ENCODE assay signal across 8 cellular contexts in the genomic region with DNA sequence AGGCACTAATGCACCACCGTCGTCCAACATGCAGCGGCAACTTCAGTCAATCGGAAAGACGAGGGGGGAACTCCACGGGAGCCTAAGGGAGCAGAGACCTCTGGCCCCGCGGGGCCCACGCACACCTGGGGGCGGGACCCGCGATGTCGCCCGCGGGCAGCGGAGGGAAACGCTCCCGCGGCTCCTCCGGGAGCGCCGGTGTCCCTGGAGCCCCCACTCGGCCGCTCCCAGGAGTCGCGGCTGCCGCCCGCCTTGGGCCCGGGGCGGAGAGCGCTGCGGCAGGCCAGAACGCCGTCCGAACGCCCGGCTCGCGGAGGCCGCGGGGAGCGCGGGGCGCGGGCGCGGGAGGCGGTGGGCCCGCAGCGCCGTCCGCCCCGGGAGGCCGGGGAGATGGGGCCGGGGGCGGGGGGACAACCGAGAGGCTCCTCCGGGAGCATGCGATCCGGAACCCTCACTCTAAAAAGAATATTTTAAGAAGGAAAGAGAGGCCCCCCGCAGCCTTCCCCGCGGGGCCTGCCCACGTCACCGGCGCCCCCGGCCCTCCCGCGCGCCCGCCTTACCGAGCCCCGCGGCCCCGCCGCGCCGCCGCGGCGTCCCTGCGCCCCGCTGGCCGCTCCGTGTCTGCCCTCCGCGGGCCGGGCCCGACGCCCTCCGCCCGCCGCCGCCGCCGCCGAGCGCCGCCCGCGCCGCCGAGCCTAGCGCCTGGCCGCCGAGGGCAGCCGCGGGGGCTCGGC.
A peak's percentile ranks its signal among the peaks of the same experiment; 100 is the strongest.
DNase-seq lines count a peak whose midpoint lies in the region; ATAC-seq and TF ChIP-seq lines count a peak whose summit lies in the region.

No MANE protein-coding gene starts in this region.

- ATAC-seq in GM21528 (IDR thresholded peaks at IDR 0.05; ENCODE audit: low FRiP score, unreplicated experiment) = peak; percentile 31
- ATAC-seq in left lung = peak; percentile 12

- peak overlapping the region; percentile 46 to 85 (median 82); a peak in 21 of 22 replicates for H3K27ac ChIP-seq in BLaER1 treated with 17β-estradiol and CSF1 and Interleukin-3, amounts not matched to agents 10 nM and 100 nM
- H3K27ac ChIP-seq in left lung (no peak overlapping the region), stomach (peak overlapping the region in 4 of 5 donors; percentile 47 to 83 (median 82))

- H3K4me2 ChIP-seq in BLaER1 treated with 17β-estradiol and CSF1 and Interleukin-3, amounts not matched to agents 10 nM and 100 nM = peak overlapping the region; percentile 52 to 77 (median 67)

- 0 to 2% (median 1%) methylated on average over 39 to 108 of the region's 109 CpGs for WGBS in stomach, 5 donors

- intact Hi-C loops in left lung (cut with DNase I) = no loop called here
- intact Hi-C loops in stomach (cut with DNase I; ENCODE audit: low total_unique reads) = loop anchor here (10.0 kb wide), 1 partner anchor 46 kb away; no protein-coding TSS in a partner anchor

- H3K9me3 ChIP-seq in BLaER1 treated with 17β-estradiol and CSF1 and Interleukin-3, amounts not matched to agents 10 nM and 100 nM (replicated peaks in 1 of 11) = peaks cover 0 to 5% (median 0%) of the 10 kb centered on the region in 11 experiments; a peak in 3 of 22 replicates
- no peaks in the 10 kb centered on the region for H3K9me3 ChIP-seq in NT2/D1 (ENCODE audit: insufficient read depth, low read length)
- H3K9me3 ChIP-seq in left lung = no peaks in the 10 kb centered on the region
- no peaks in the 10 kb centered on the region for H3K9me3 ChIP-seq in stomach

- peak overlapping the region; percentile 69 to 86 (median 82) for H3K9ac ChIP-seq in BLaER1 treated with 17β-estradiol and CSF1 and Interleukin-3, amounts not matched to agents 10 nM and 100 nM
- peak overlapping the region; percentile 87 for H3K9ac ChIP-seq in NT2/D1 (ENCODE audit: insufficient read length, low read depth)

- peaks cover 19 to 57% (median 47%) of the 10 kb centered on the region in 10 experiments for H3K4me1 ChIP-seq in BLaER1 treated with 17β-estradiol and CSF1 and Interleukin-3, amounts not matched to agents 10 nM and 100 nM
- H3K4me1 ChIP-seq in NT2/D1 (ENCODE audit: insufficient read depth, insufficient read length) (no peaks in the 10 kb centered on the region), left lung (peaks cover 9 to 37% of the 10 kb centered on the region in 2 donors), stomach (peaks cover 18 to 68% (median 42%) of the 10 kb centered on the region in 4 donors)

- no peak for DNase-seq in NT2/D1 (ENCODE audit: low read depth, low spot score)
- peak; percentile 7 for DNase-seq in central memory CD4-positive, alpha-beta T cell
- DNase-seq in left lung = peak in 1 of 2 donors; percentile 82
- no peak for DNase-seq in stomach
- DNase-seq in occipital lobe (lab: John Stamatoyannopoulos, UW) = no peak
- no peak for DNase-seq in NCI-H226

- H3K4me3 ChIP-seq in BLaER1 treated with 17β-estradiol and CSF1 and Interleukin-3, amounts not matched to agents 10 nM and 100 nM = peak overlapping the region; percentile 55 to 76 (median 66)
- H3K4me3 ChIP-seq in NT2/D1 (ENCODE audit: insufficient read length, low read depth) = peak overlapping the region; percentile 62
- H3K4me3 ChIP-seq in left lung = peak overlapping the region; percentile 47 to 51
- peak overlapping the region; percentile 62 to 70 (median 66) for H3K4me3 ChIP-seq in stomach

- no peak for TF ChIP-seq POLR2A in stomach (IDR thresholded peaks at IDR 0.05)

- H3K27me3 ChIP-seq in BLaER1 treated with 17β-estradiol and CSF1 and Interleukin-3, amounts not matched to agents 10 nM and 100 nM = no peaks in the 10 kb centered on the region
- H3K27me3 ChIP-seq in NT2/D1 (ENCODE audit: insufficient read depth, insufficient read length) = peaks cover 30% of the 10 kb centered on the region
- H3K27me3 ChIP-seq in left lung = peaks cover 0 to 18% of the 10 kb centered on the region in 2 donors
- no peaks in the 10 kb centered on the region for H3K27me3 ChIP-seq in stomach

- TF ChIP-seq EP300 in stomach (IDR thresholded peaks at IDR 0.05) = no peak

- no peaks in the 10 kb centered on the region for H3K36me3 ChIP-seq in BLaER1 treated with 17β-estradiol and CSF1 and Interleukin-3, amounts not matched to agents 10 nM and 100 nM
- H3K36me3 ChIP-seq in NT2/D1 (ENCODE audit: insufficient read depth, insufficient read length, low read length) = no peaks in the 10 kb centered on the region
- no peaks in the 10 kb centered on the region for H3K36me3 ChIP-seq in left lung
- no peaks in the 10 kb centered on the region for H3K36me3 ChIP-seq in stomach

- peaks cover 0 to 36% (median 14%) of the 10 kb centered on the region in 11 experiments; a peak in 11 of 22 replicates for H4K20me1 ChIP-seq in BLaER1 treated with 17β-estradiol and CSF1 and Interleukin-3, amounts not matched to agents 10 nM and 100 nM

- TF ChIP-seq CTCF in left lung (IDR thresholded peaks at IDR 0.05) (no peak), stomach (IDR thresholded peaks at IDR 0.05) (no peak)

Comparison
In these comparisons a context has a peak if more than half of its experiments do, and no peak if none do; other contexts are left out.
1. H3K27ac ChIP-seq: peak in BLaER1 treated with 17β-estradiol and CSF1 and Interleukin-3, amounts not matched to agents 10 nM and 100 nM (11 of 11) and stomach (4 of 5); none in left lung (0 of 2).
2. Peak in every context shown above with its lines, with median percentiles within 50 percentile points of each other: H3K4me3 ChIP-seq.